In the genomic region with DNA sequence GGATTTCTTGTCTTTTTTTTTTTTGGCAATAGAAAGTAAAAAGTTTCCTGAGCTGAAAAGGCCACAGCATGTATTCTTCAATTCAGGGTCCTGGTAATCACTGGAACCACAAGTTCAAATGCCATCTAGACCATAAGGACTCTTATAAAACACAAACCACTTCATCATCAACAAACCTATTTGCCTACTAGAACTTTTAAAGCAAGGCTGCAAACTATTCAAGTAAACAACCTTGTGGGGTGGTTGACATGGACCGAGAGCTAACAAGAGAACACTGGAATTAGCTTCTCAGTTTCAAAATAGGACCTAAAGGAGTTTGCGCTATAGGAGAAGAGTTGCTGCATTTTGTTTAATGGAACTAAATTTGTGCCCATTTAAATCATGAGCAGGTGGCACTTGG, we compare ENCODE assay signal across 22 cellular contexts.
A peak's percentile ranks its signal among the peaks of the same experiment; 100 is the strongest.
DNase-seq lines count a peak whose midpoint lies in the region; ATAC-seq and TF ChIP-seq lines count a peak whose summit lies in the region.
"Had no signal": no experiment of that assay in that cellular context is flagged by ENCODE, and none has a peak within 500 bp of the region (broad histone marks: within the 10 kb centered on the region; RNA-seq: fewer than 3 reads in every experiment).

No MANE protein-coding gene starts in this region.

- H3K27me3 Mint-ChIP-seq in progenitor cell of endocrine pancreas, result no peaks in the 10 kb centered on the region
- H3K27me3 Mint-ChIP-seq: CD4-positive, alpha-beta memory T cell had no signal

- no peak overlapping the region for H3K4me3 ChIP-seq in heart right ventricle
- no peak overlapping the region for H3K4me3 ChIP-seq in right cardiac atrium (ENCODE audit: low read length)
- H3K4me3 ChIP-seq in ectodermal cell (ENCODE audit: insufficient read depth, low read depth, low read length), result no peak overlapping the region
- H3K4me3 ChIP-seq: A549; BLaER1 treated with 17β-estradiol and CSF1 and Interleukin-3, amounts not matched to agents 10 nM and 100 nM; HAP-1 had no signal

- intact Hi-C loops in heart right ventricle (cut with DNase I) (loop anchor here in 3 of 10 donors (10.0 kb wide), 1 partner anchor 219 kb away; a partner anchor contains a TSS), right cardiac atrium (cut with DNase I) (no loop called here)

- H3K27me3 ChIP-seq in heart right ventricle (no peaks in the 10 kb centered on the region), right cardiac atrium (ENCODE audit: control insufficient read depth, insufficient read depth) (no peaks in the 10 kb centered on the region), ectodermal cell (ENCODE audit: control insufficient read depth, insufficient read depth, low read length, poor library complexity, severe bottlenecking) (no peaks in the 10 kb centered on the region)
- H3K27me3 ChIP-seq: BE2C; BLaER1 treated with 17β-estradiol and CSF1 and Interleukin-3, amounts not matched to agents 10 nM and 100 nM had no signal

- peak overlapping the region; percentile 7 for H3K27ac Mint-ChIP-seq in progenitor cell of endocrine pancreas
- H3K27ac Mint-ChIP-seq: HFFc6 had no signal

- no peaks in the 10 kb centered on the region for H3K9me3 Mint-ChIP-seq in progenitor cell of endocrine pancreas (ENCODE audit: low read depth)
- H3K9me3 Mint-ChIP-seq: HFFc6 had no signal

- H3K27ac ChIP-seq in heart right ventricle (peak overlapping the region in 7 of 10 donors; percentile 74 to 92 (median 86)), right cardiac atrium (ENCODE audit: low read length) (no peak overlapping the region), ectodermal cell (ENCODE audit: insufficient read depth, low read depth, low read length, poor library complexity, severe bottlenecking) (peak overlapping the region; percentile 11)
- H3K27ac ChIP-seq: A549; BLaER1 treated with 17β-estradiol and CSF1 and Interleukin-3, amounts not matched to agents 10 nM and 100 nM had no signal

- no peak overlapping the region for H3K4me3 Mint-ChIP-seq in progenitor cell of endocrine pancreas (ENCODE audit: low read depth)
- H3K4me3 Mint-ChIP-seq: CD4-positive, alpha-beta memory T cell; HFFc6 had no signal

- H3K9me3 ChIP-seq in heart right ventricle, result no peaks in the 10 kb centered on the region
- no peaks in the 10 kb centered on the region for H3K9me3 ChIP-seq in right cardiac atrium (ENCODE audit: control insufficient read depth, low read length)
- H3K9me3 ChIP-seq in ectodermal cell (ENCODE audit: control insufficient read depth, low read length), result no peaks in the 10 kb centered on the region
- H3K9me3 ChIP-seq: A549; BE2C; BLaER1 treated with 17β-estradiol and CSF1 and Interleukin-3, amounts not matched to agents 10 nM and 100 nM; HAP-1 had no signal

- no peaks in the 10 kb centered on the region for H3K36me3 ChIP-seq in heart right ventricle
- no peaks in the 10 kb centered on the region for H3K36me3 ChIP-seq in ectodermal cell (ENCODE audit: control insufficient read depth, insufficient read depth, low read length)
- H3K36me3 ChIP-seq: BE2C, HAP-1 had no signal

- H3K4me1 Mint-ChIP-seq in progenitor cell of endocrine pancreas (ENCODE audit: low read depth), result peaks cover 12% of the 10 kb centered on the region

- H3K4me1 ChIP-seq in heart right ventricle (peaks cover 9 to 49% (median 31%) of the 10 kb centered on the region in 9 donors), right cardiac atrium (ENCODE audit: control insufficient read depth, insufficient read depth, low read length) (peaks cover 5% of the 10 kb centered on the region), ectodermal cell (ENCODE audit: control insufficient read depth, insufficient read depth, low read length) (no peaks in the 10 kb centered on the region)
- H3K4me1 ChIP-seq: A549, BE2C, HAP-1 had no signal

- no peak for DNase-seq in heart right ventricle
- DNase-seq in right cardiac atrium, result no peak
- no peak for DNase-seq in progenitor cell of endocrine pancreas (ENCODE audit: low spot score, unreplicated experiment)
- DNase-seq in NCI-H345 treated with DMSO at 0.1 percent for 48 hours (lab: John Stamatoyannopoulos, UW; ENCODE audit: unreplicated experiment), result no peak
- DNase-seq: 8988T; ACHN; AML-193; BE2C; Calu3; CD4-positive, alpha-beta memory T cell; COR-L47; DMS53; DMS79 treated with DMSO at 0.1 percent for 48 hours; GF-D8; GOT3; HFFc6 had no signal

- ATAC-seq in heart right ventricle (no peak), right cardiac atrium (no peak), HG03354 (IDR thresholded peaks at IDR 0.05; ENCODE audit: poor library complexity, severe bottlenecking, unreplicated experiment) (no peak), HG02884 (IDR thresholded peaks at IDR 0.05; ENCODE audit: unreplicated experiment) (no peak)
- ATAC-seq: A549 had no signal

- whole genome bisulfite sequencing in heart right ventricle, 2 donors, result 93 to 95% methylated on average over 2 of the region's 2 CpGs
- 97% methylated on average over 2 of the region's 2 CpGs for WGBS in right cardiac atrium
- WGBS in ectodermal cell, 2 experiments, result 91 to 93% methylated on average over 2 of the region's 2 CpGs

- H3K36me3 Mint-ChIP-seq in progenitor cell of endocrine pancreas (ENCODE audit: insufficient read depth), result peaks cover 4% of the 10 kb centered on the region

- TF ChIP-seq CTCF in heart right ventricle (IDR thresholded peaks at IDR 0.05) (no peak), progenitor cell of endocrine pancreas (IDR thresholded peaks at IDR 0.05; ENCODE audit: unreplicated experiment) (no peak)
